13 cellular contexts compared by ENCODE assay signal in the genomic region with DNA sequence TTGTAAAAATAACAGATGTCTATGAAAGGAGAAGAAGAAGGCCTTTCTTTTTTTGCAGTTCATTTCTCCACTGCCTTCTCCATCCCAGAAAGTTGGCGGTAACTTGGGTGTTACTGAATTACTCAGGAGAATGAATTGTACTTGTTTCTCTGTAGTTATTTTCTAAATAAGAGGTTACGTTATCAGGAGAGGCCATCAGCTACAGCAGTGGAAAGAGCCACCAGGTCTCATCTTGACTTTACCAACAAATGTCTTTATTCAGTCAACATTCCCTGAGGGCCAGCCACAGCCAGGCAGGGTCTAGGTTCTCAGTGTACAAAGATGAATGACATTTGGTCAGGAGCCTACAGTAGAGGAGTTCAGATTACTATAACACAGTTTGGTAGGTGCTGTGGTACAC. TPM values are rescaled to one million over a fixed set of nuclear protein-coding genes. Genes with fewer than 3 reads are reported as not detected.
DNase-seq lines count a peak whose midpoint lies in the region; ATAC-seq and TF ChIP-seq lines count a peak whose summit lies in the region.
"Had no signal": no experiment of that assay in that cellular context is flagged by ENCODE, and none has a peak within 500 bp of the region (broad histone marks: within the 10 kb centered on the region; RNA-seq: fewer than 3 reads in every experiment).

No MANE protein-coding gene starts in this region.

- H3K4me3 Mint-ChIP-seq in nephron, result no peak overlapping the region
- no peak overlapping the region for H3K4me3 Mint-ChIP-seq in activated T-helper 17 cell treated with anti-CD3 and anti-CD28 coated beads, Interleukin-2, amount 50 U/mL, for 72 hours
- H3K4me3 Mint-ChIP-seq: activated naive CD4-positive, alpha-beta T cell treated with anti-CD3 and anti-CD28 coated beads for 36 hours had no signal

- H3K27me3 Mint-ChIP-seq in nephron (ENCODE audit: low read depth), result no peaks in the 10 kb centered on the region
- no peaks in the 10 kb centered on the region for H3K27me3 Mint-ChIP-seq in activated T-helper 17 cell treated with anti-CD3 and anti-CD28 coated beads, Interleukin-2, amount 50 U/mL, for 72 hours

- H3K27me3 ChIP-seq in SJSA1 (replicated peaks) (no peaks in the 10 kb centered on the region), gastroesophageal sphincter (no peaks in the 10 kb centered on the region), thoracic aorta (replicated peaks; ENCODE audit: insufficient read depth) (no peaks in the 10 kb centered on the region)
- H3K27me3 ChIP-seq: BE2C, spleen had no signal

- WGBS in gastroesophageal sphincter (ENCODE audit: low coverage in 1 of 2), 2 donors, result 25 to 62% methylated on average over 2 of the region's 2 CpGs

- peaks cover 48% of the 10 kb centered on the region for H3K4me1 Mint-ChIP-seq in nephron
- peaks cover 24% of the 10 kb centered on the region for H3K4me1 Mint-ChIP-seq in activated T-helper 17 cell treated with anti-CD3 and anti-CD28 coated beads, Interleukin-2, amount 50 U/mL, for 72 hours

- TF ChIP-seq EP300 in gastroesophageal sphincter (IDR thresholded peaks at IDR 0.05), result no peak

- DNase-seq in SJSA1 (ENCODE audit: low read depth in 1 of 2, low spot score in 2 of 2) (no peak), thoracic aorta (ENCODE audit: low spot score) (no peak), NCI-H1930 (lab: John Stamatoyannopoulos, UW) (no peak), hippocampal formation (lab: John Stamatoyannopoulos, UW) (no peak), 8988T (no peak)
- DNase-seq: activated CD4-positive, CD25-positive, alpha-beta regulatory T cell; activated naive CD4-positive, alpha-beta T cell treated with anti-CD3 and anti-CD28 coated beads for 36 hours; BE2C; DMS53; spleen had no signal

- H3K27ac ChIP-seq in SJSA1, result peak overlapping the region; percentile 26
- H3K27ac ChIP-seq in gastroesophageal sphincter, result peak overlapping the region; percentile 85 to 95 (median 92)
- peak overlapping the region; percentile 67 to 90 for H3K27ac ChIP-seq in thoracic aorta

- H3K9me3 ChIP-seq in SJSA1 (replicated peaks) (no peaks in the 10 kb centered on the region), gastroesophageal sphincter (no peaks in the 10 kb centered on the region), thoracic aorta (no peaks in the 10 kb centered on the region)
- H3K9me3 ChIP-seq: BE2C, spleen had no signal

- H3K36me3 Mint-ChIP-seq in nephron (ENCODE audit: low read depth), result peaks cover 65% of the 10 kb centered on the region
- H3K36me3 Mint-ChIP-seq in activated T-helper 17 cell treated with anti-CD3 and anti-CD28 coated beads, Interleukin-2, amount 50 U/mL, for 72 hours (ENCODE audit: low read depth), result peaks cover 24% of the 10 kb centered on the region

- no peak for TF ChIP-seq POLR2A in gastroesophageal sphincter (IDR thresholded peaks at IDR 0.05)

- H3K9me3 Mint-ChIP-seq in nephron, result peaks cover 5% of the 10 kb centered on the region
- H3K9me3 Mint-ChIP-seq in activated T-helper 17 cell treated with anti-CD3 and anti-CD28 coated beads, Interleukin-2, amount 50 U/mL, for 72 hours, result no peaks in the 10 kb centered on the region
- H3K9me3 Mint-ChIP-seq: activated naive CD4-positive, alpha-beta T cell treated with anti-CD3 and anti-CD28 coated beads for 36 hours had no signal

- no peak overlapping the region for H3K4me3 ChIP-seq in SJSA1
- no peak overlapping the region for H3K4me3 ChIP-seq in gastroesophageal sphincter
- peak overlapping the region; percentile 15 for H3K4me3 ChIP-seq in thoracic aorta
- H3K4me3 ChIP-seq: spleen had no signal

- peaks cover 24% of the 10 kb centered on the region for H3K4me1 ChIP-seq in SJSA1 (replicated peaks)
- peaks cover 18 to 80% (median 18%) of the 10 kb centered on the region in 3 donors for H3K4me1 ChIP-seq in gastroesophageal sphincter
- peaks cover 44 to 80% of the 10 kb centered on the region in 2 donors for H3K4me1 ChIP-seq in thoracic aorta (ENCODE audit: control insufficient read depth in 1 of 2, low read depth in 2 of 2)
- H3K4me1 ChIP-seq: BE2C had no signal

- no peak for TF ChIP-seq CTCF in gastroesophageal sphincter (IDR thresholded peaks at IDR 0.05)
- no peak for TF ChIP-seq CTCF in nephron (IDR thresholded peaks at IDR 0.05; ENCODE audit: unreplicated experiment in 3 of 3)
- no peak for TF ChIP-seq CTCF in thoracic aorta (IDR thresholded peaks at IDR 0.05)

- H3K27ac Mint-ChIP-seq in nephron, result peak overlapping the region in 2 of 3 experiments; percentile 56 to 68
- no peak overlapping the region for H3K27ac Mint-ChIP-seq in activated T-helper 17 cell treated with anti-CD3 and anti-CD28 coated beads, Interleukin-2, amount 50 U/mL, for 72 hours
- H3K27ac Mint-ChIP-seq: activated naive CD4-positive, alpha-beta T cell treated with anti-CD3 and anti-CD28 coated beads for 36 hours had no signal

- ATAC-seq in gastroesophageal sphincter (peak; percentile 14), thoracic aorta (ENCODE audit: insufficient number of reproducible peaks, low FRiP score, low read depth) (no peak)
- ATAC-seq in activated T-helper 17 cell treated with anti-CD3 and anti-CD28 coated beads, Interleukin-2, amount 50 U/mL, for 72 hours (replicated peaks), result no peak

- H3K36me3 ChIP-seq in SJSA1 (peaks cover 12% of the 10 kb centered on the region), gastroesophageal sphincter (peaks cover 0 to 11% of the 10 kb centered on the region in 2 donors), thoracic aorta (no peaks in the 10 kb centered on the region)

RNA-seq across cellular contexts. Expression of a gene that starts 8.1 kb away (rescaled TPM):
- total RNA-seq in SJSA1 (2014; rRNA removed; shearing (Covaris generic)), result 7.8 and 13.0 TPM in 2 replicates
- total RNA-seq in gastroesophageal sphincter (100 to 1,000 TPM in 2 of 4 donors, 10 to 100 TPM in 2; 88.9 to 148 (median 112) TPM), thoracic aorta (10 to 100 TPM; 46.1 to 58.1 TPM)
- total RNA-seq in activated T-helper 17 cell treated with anti-CD3 and anti-CD28 coated beads, Interleukin-2, amount 50 U/mL, for 72 hours, result 10 to 100 TPM; 26.8 to 36.5 TPM

Comparison
In these comparisons a context has a peak if more than half of its experiments do, and no peak if none do; other contexts are left out.
1. H3K27ac ChIP-seq: peak in every context shown above with its lines; median percentile 92 in gastroesophageal sphincter; 78 in thoracic aorta; 26 in SJSA1.